ENCODE assay signal across 27 cellular contexts in the genomic region with DNA sequence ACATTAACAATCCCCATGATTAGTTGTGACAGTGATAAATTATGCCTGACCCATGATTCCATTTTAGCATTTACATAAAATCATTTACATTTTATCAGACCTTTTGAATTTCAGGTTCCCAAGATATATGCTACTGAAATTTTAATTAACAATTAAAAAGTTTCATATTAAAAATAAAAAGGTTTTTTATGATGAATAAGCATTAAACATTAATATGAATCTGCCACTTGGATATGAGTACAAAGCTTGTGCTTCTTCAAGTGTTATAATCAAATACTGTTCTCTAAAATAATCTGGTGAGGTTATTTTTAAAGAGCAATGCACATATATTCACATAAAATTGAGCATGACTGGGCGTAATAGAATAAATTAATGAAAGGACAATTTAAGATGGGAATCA.
"Had no signal": no experiment of that assay in that cellular context is flagged by ENCODE, and none has a peak within 500 bp of the region (broad histone marks: within the 10 kb centered on the region; RNA-seq: fewer than 3 reads in every experiment).

No MANE protein-coding gene starts in this region.

- FAIRE-seq: urothelium cell line had no signal

- H3K27ac ChIP-seq: stomach, suprapubic skin, testis, thoracic aorta, thyroid gland, tibial artery, tibial nerve, transverse colon, upper lobe of left lung, upper lobe of right lung, uterus, vagina had no signal

- H3K9me3 ChIP-seq: stomach, testis, thoracic aorta, thyroid gland, tibial artery, tibial nerve, transverse colon, upper lobe of left lung, upper lobe of right lung, uterus, vagina had no signal

- ATAC-seq: stimulated activated effector memory CD8-positive, alpha-beta T cell treated with anti-CD3 and anti-CD28 coated beads, Interleukin-12 subunit alpha, Interleukin-12 subunit beta, amount 100 ng/mL, for 72 hours; stimulated activated memory B cell treated with anti-CD40 and anti-IgM and Interleukin-4, amounts not matched to agents 10 μg/mL and 1 μg/mL and 100 μg/mL, for 72 hours; stimulated activated naive B cell treated with anti-CD40 and anti-IgM and Interleukin-4, amounts not matched to agents 10 μg/mL and 1 μg/mL and 100 μg/mL, for 72 hours; stimulated activated naive CD8-positive, alpha-beta T cell treated with anti-CD3 and anti-CD28 coated beads, Interleukin-15, amount 100 ng/mL, for 72 hours; stimulated activated naive CD8-positive, alpha-beta T cell treated with anti-CD3 and anti-CD28 coated beads, Interleukin-15, Interleukin-2, amounts not matched to agents 100 U/mL and 50 U/mL, for 24 hours; upper lobe of right lung had no signal

- H3K4me3 ChIP-seq: stomach, suprapubic skin, testis, thoracic aorta, thyroid gland, tibial artery, tibial nerve, transverse colon, upper lobe of left lung, upper lobe of right lung, uterus, vagina had no signal

- H3K4me1 ChIP-seq: stomach, suprapubic skin, testis, thyroid gland, tibial artery, tibial nerve, transverse colon, upper lobe of left lung, upper lobe of right lung, uterus, vagina had no signal

- DNase-seq: stimulated activated CD4-positive, alpha-beta T cell treated with anti-CD3 and anti-CD28 coated beads, Interleukin-2, amount 100 ng/mL, for 48 hours; stimulated activated CD4-positive, alpha-beta T cell treated with anti-CD3 and anti-CD28 coated beads, Interleukin-4, amount 100 ng/mL, for 1 hour; stimulated activated CD4-positive, alpha-beta T cell treated with anti-CD3 and anti-CD28 coated beads, Interleukin-4, amount 100 ng/mL, for 24 hours; stimulated activated CD4-positive, alpha-beta T cell treated with anti-CD3 and anti-CD28 coated beads, Interleukin-4, amount 100 ng/mL, for 4 hours; stimulated activated CD8-positive, alpha-beta memory T cell treated with anti-CD3 and anti-CD28 coated beads, Interleukin-4, amount 100 ng/mL, for 48 hours; stimulated activated naive B cell treated with anti-CD40 and anti-IgM and Interleukin-4, amounts not matched to agents 10 μg/mL and 1 μg/mL and 100 μg/mL, for 72 hours; stimulated activated naive CD4-positive, alpha-beta T cell; stimulated activated naive CD4-positive, alpha-beta T cell treated with Interleukin-2 at 50 U/mL for 16 hours; stimulated activated naive CD8-positive, alpha-beta T cell treated with anti-CD3 and anti-CD28 coated beads, Interleukin-15, amount 100 ng/mL, for 72 hours; stimulated activated naive CD8-positive, alpha-beta T cell treated with anti-CD3 and anti-CD28 coated beads, Interleukin-15, Interleukin-2, amounts not matched to agents 100 U/mL and 50 U/mL, for 24 hours; stomach; substantia nigra; testis; thyroid gland; tibial artery; transverse colon; trophoblast cell; upper lobe of left lung; upper lobe of right lung; uterus had no signal

- H3K36me3 ChIP-seq: stomach, suprapubic skin, thoracic aorta, thyroid gland, tibial artery, tibial nerve, transverse colon, upper lobe of left lung, upper lobe of right lung, vagina had no signal

- H3K27me3 ChIP-seq: stomach, suprapubic skin, testis, thyroid gland, tibial artery, tibial nerve, transverse colon, upper lobe of left lung, upper lobe of right lung, uterus, vagina had no signal
